12 cellular contexts compared by ENCODE assay signal in genomic region chr2:25304339-25304728, GRCh38. TPM values are rescaled to one million over a fixed set of nuclear protein-coding genes. Genes with fewer than 3 reads are reported as not detected.
DNase-seq lines count a peak whose midpoint lies in the region; ATAC-seq and TF ChIP-seq lines count a peak whose summit lies in the region.
"Had no signal": no experiment of that assay in that cellular context is flagged by ENCODE, and none has a peak within 500 bp of the region (broad histone marks: within the 10 kb centered on the region; RNA-seq: fewer than 3 reads in every experiment).

No MANE protein-coding gene starts in this region.

- H3K36me3 ChIP-seq in BLaER1 (peaks cover 22% of the 10 kb centered on the region), HEK293 (ENCODE audit: control insufficient read depth in 2 of 2, insufficient read depth in 1 of 2, low read length in 2 of 2) (peaks cover 0 to 57% of the 10 kb centered on the region in 2 experiments; a peak in 2 of 3 replicates)
- H3K36me3 ChIP-seq in naive thymus-derived CD4-positive, alpha-beta T cell (ENCODE audit: control insufficient read depth in 2 of 3, insufficient read depth in 3 of 3, low read length in 3 of 3): peaks cover 0 to 66% (median 17%) of the 10 kb centered on the region in 3 experiments
- H3K36me3 ChIP-seq: SJSA1 had no signal

- H3K27me3 Mint-ChIP-seq in activated CD8-positive, alpha-beta T cell treated with anti-CD3 and anti-CD28 coated beads for 36 hours: no peaks in the 10 kb centered on the region
- no peaks in the 10 kb centered on the region for H3K27me3 Mint-ChIP-seq in naive thymus-derived CD4-positive, alpha-beta T cell
- H3K27me3 Mint-ChIP-seq: activated naive CD4-positive, alpha-beta T cell treated with anti-CD3 and anti-CD28 coated beads, Interleukin-2, amount 10 ng/mL, durations not matched to agents 7 days and 5 days; progenitor cell of endocrine pancreas had no signal

- H3K4me3 Mint-ChIP-seq in activated CD8-positive, alpha-beta T cell treated with anti-CD3 and anti-CD28 coated beads for 36 hours: no peak overlapping the region
- H3K4me3 Mint-ChIP-seq in naive thymus-derived CD4-positive, alpha-beta T cell: peak overlapping the region in 3 of 10 donors; percentile 1 to 40 (median 7)
- H3K4me3 Mint-ChIP-seq: activated naive CD4-positive, alpha-beta T cell treated with anti-CD3 and anti-CD28 coated beads, Interleukin-2, amount 10 ng/mL, durations not matched to agents 7 days and 5 days had no signal

- peaks cover 88% of the 10 kb centered on the region for H3K4me1 Mint-ChIP-seq in activated CD8-positive, alpha-beta T cell treated with anti-CD3 and anti-CD28 coated beads for 36 hours (ENCODE audit: low read depth)
- H3K4me1 Mint-ChIP-seq in naive thymus-derived CD4-positive, alpha-beta T cell: peaks cover 36 to 76% (median 61%) of the 10 kb centered on the region in 7 donors

- H3K27ac ChIP-seq in BLaER1: peak overlapping the region; percentile 75
- H3K27ac ChIP-seq in HEK293 (ENCODE audit: extremely low read depth, low read depth, low read length): no peak overlapping the region
- peak overlapping the region; percentile 56 for H3K27ac ChIP-seq in naive thymus-derived CD4-positive, alpha-beta T cell (ENCODE audit: low read depth, low read length)
- H3K27ac ChIP-seq: SJSA1 had no signal

- H3K4me1 ChIP-seq in BLaER1 (peaks cover 90% of the 10 kb centered on the region), HEK293 (ENCODE audit: control insufficient read depth, insufficient read depth, low read length) (no peaks in the 10 kb centered on the region)
- H3K4me1 ChIP-seq in naive thymus-derived CD4-positive, alpha-beta T cell (ENCODE audit: control insufficient read depth in 2 of 2, insufficient read depth in 2 of 2, low read length in 2 of 2): peaks cover 20 to 41% of the 10 kb centered on the region in 2 donors

- H3K36me3 Mint-ChIP-seq in activated CD8-positive, alpha-beta T cell treated with anti-CD3 and anti-CD28 coated beads for 36 hours (ENCODE audit: low read depth): peaks cover 67% of the 10 kb centered on the region
- peaks cover 0 to 35% (median 5%) of the 10 kb centered on the region in 5 donors for H3K36me3 Mint-ChIP-seq in naive thymus-derived CD4-positive, alpha-beta T cell

- H3K27me3 ChIP-seq in BLaER1: no peaks in the 10 kb centered on the region
- no peaks in the 10 kb centered on the region for H3K27me3 ChIP-seq in naive thymus-derived CD4-positive, alpha-beta T cell (ENCODE audit: control insufficient read depth in 2 of 2, insufficient read depth in 2 of 2, low read length in 2 of 2)
- H3K27me3 ChIP-seq: SJSA1, upper lobe of left lung had no signal

- H3K4me3 ChIP-seq in BLaER1 (no peak overlapping the region), HEK293 (ENCODE audit: low read depth, low read length) (no peak overlapping the region)
- no peak overlapping the region for H3K4me3 ChIP-seq in naive thymus-derived CD4-positive, alpha-beta T cell (ENCODE audit: low read length)
- H3K4me3 ChIP-seq: SJSA1, upper lobe of left lung had no signal

- 0 out of 2 replicates have a peak overlapping the region, but pooled peaks have one; percentile 40 for H3K9ac ChIP-seq in BLaER1

- TF ChIP-seq CTCF in HEK293 (tag by site-specific recombination; IDR thresholded peaks at IDR 0.05): no peak
- TF ChIP-seq CTCF in activated CD8-positive, alpha-beta T cell treated with anti-CD3 and anti-CD28 coated beads for 36 hours (IDR thresholded peaks at IDR 0.05): no peak

- DNase-seq in activated CD8-positive, alpha-beta T cell treated with anti-CD3 and anti-CD28 coated beads for 36 hours: no peak
- DNase-seq in naive thymus-derived CD4-positive, alpha-beta T cell: no peak
- no peak for DNase-seq in cerebellar nuclear complex (lab: John Stamatoyannopoulos, UW)
- DNase-seq in NCI-H748 treated with DMSO at 0.1 percent for 48 hours (lab: John Stamatoyannopoulos, UW): no peak
- DNase-seq: activated naive CD4-positive, alpha-beta T cell treated with anti-CD3 and anti-CD28 coated beads, Interleukin-2, amount 10 ng/mL, durations not matched to agents 7 days and 5 days; upper lobe of left lung had no signal

- peaks cover 86% of the 10 kb centered on the region for H4K20me1 ChIP-seq in BLaER1

- H3K4me2 ChIP-seq in BLaER1: peak overlapping the region; percentile 98

- CTCF ChIA-PET in HEK293 (lab: Yijun Ruan, JAX): interaction anchor here (0.5 kb wide), 1 partner anchor 34 kb away, joined by 6 read pairs; no protein-coding TSS in a partner anchor
- CTCF ChIA-PET in activated CD8-positive, alpha-beta T cell treated with anti-CD3 and anti-CD28 coated beads for 36 hours (lab: Charles Lee): interaction anchor here (0.9 to 2.3 kb wide), 3 partner anchors 18 to 58 kb away, joined by 3 to 10 read pairs (median 5); no protein-coding TSS in a partner anchor
- CTCF ChIA-PET in naive thymus-derived CD4-positive, alpha-beta T cell (lab: Charles Lee): interaction anchor here (1.1 to 1.8 kb wide), 4 partner anchors 11 to 72 kb away, joined by 3 to 6 read pairs (median 4); no protein-coding TSS in a partner anchor

- intact Hi-C loops in activated CD8-positive, alpha-beta T cell treated with anti-CD3 and anti-CD28 coated beads for 36 hours (cut with micrococcal nuclease): no loop called here
- intact Hi-C loops in naive thymus-derived CD4-positive, alpha-beta T cell (cut with micrococcal nuclease): loop anchor here in 1 of 2 donors (5.0 kb wide), 1 partner anchor 33 kb away; no protein-coding TSS in a partner anchor

- H3K9me3 ChIP-seq in BLaER1 (no peaks in the 10 kb centered on the region), HEK293 (ENCODE audit: control insufficient read depth, insufficient read depth, low read depth, low read length) (no peaks in the 10 kb centered on the region)
- no peaks in the 10 kb centered on the region for H3K9me3 ChIP-seq in naive thymus-derived CD4-positive, alpha-beta T cell (ENCODE audit: control insufficient read depth in 2 of 3, low read length in 3 of 3)
- H3K9me3 ChIP-seq: SJSA1, upper lobe of left lung had no signal

- H3K27ac Mint-ChIP-seq in activated CD8-positive, alpha-beta T cell treated with anti-CD3 and anti-CD28 coated beads for 36 hours: peak overlapping the region; percentile 23
- peak overlapping the region in 8 of 9 donors; percentile 77 to 92 (median 84) for H3K27ac Mint-ChIP-seq in naive thymus-derived CD4-positive, alpha-beta T cell
- H3K27ac Mint-ChIP-seq: activated naive CD4-positive, alpha-beta T cell treated with anti-CD3 and anti-CD28 coated beads, Interleukin-2, amount 10 ng/mL, durations not matched to agents 7 days and 5 days; progenitor cell of endocrine pancreas had no signal

- H3K9me3 Mint-ChIP-seq in activated CD8-positive, alpha-beta T cell treated with anti-CD3 and anti-CD28 coated beads for 36 hours: no peaks in the 10 kb centered on the region
- H3K9me3 Mint-ChIP-seq in naive thymus-derived CD4-positive, alpha-beta T cell: no peaks in the 10 kb centered on the region
- H3K9me3 Mint-ChIP-seq: activated naive CD4-positive, alpha-beta T cell treated with anti-CD3 and anti-CD28 coated beads, Interleukin-2, amount 10 ng/mL, durations not matched to agents 7 days and 5 days had no signal

- no peak for ATAC-seq in activated CD8-positive, alpha-beta T cell treated with anti-CD3 and anti-CD28 coated beads for 36 hours
- no peak for ATAC-seq in naive thymus-derived CD4-positive, alpha-beta T cell
- ATAC-seq in HG02938 (IDR thresholded peaks at IDR 0.05; ENCODE audit: unreplicated experiment) (no peak), HG02870 (IDR thresholded peaks at IDR 0.05; ENCODE audit: unreplicated experiment) (no peak)

- POLR2A ChIA-PET in HEK293 (lab: Yijun Ruan, JAX): no interaction called here
- POLR2A ChIA-PET in activated CD8-positive, alpha-beta T cell treated with anti-CD3 and anti-CD28 coated beads for 36 hours (lab: Charles Lee): interaction anchor here (1.1 to 5.0 kb wide), 4 partner anchors 9 to 73 kb away, joined by 3 to 54 read pairs (median 13); no protein-coding TSS in a partner anchor
- POLR2A ChIA-PET in naive thymus-derived CD4-positive, alpha-beta T cell (lab: Charles Lee): interaction anchor here (0.7 to 3.3 kb wide), 4 partner anchors 10 to 32 kb away, joined by 3 to 19 read pairs (median 4); no protein-coding TSS in a partner anchor

TF ChIP-seq in HEK293, 187 proteins besides CTCF, POLR2A, EP300 and RAD21 (continues in another document):
- no peak for TF ChIP-seq AEBP2 (tag by site-specific recombination; IDR thresholded peaks at IDR 0.05; ENCODE audit: borderline replicate concordance)
- TF ChIP-seq EGR2 (tag by site-specific recombination; IDR thresholded peaks at IDR 0.05; ENCODE audit: low read depth): peak; percentile 87
- TF ChIP-seq, protein P1, sequence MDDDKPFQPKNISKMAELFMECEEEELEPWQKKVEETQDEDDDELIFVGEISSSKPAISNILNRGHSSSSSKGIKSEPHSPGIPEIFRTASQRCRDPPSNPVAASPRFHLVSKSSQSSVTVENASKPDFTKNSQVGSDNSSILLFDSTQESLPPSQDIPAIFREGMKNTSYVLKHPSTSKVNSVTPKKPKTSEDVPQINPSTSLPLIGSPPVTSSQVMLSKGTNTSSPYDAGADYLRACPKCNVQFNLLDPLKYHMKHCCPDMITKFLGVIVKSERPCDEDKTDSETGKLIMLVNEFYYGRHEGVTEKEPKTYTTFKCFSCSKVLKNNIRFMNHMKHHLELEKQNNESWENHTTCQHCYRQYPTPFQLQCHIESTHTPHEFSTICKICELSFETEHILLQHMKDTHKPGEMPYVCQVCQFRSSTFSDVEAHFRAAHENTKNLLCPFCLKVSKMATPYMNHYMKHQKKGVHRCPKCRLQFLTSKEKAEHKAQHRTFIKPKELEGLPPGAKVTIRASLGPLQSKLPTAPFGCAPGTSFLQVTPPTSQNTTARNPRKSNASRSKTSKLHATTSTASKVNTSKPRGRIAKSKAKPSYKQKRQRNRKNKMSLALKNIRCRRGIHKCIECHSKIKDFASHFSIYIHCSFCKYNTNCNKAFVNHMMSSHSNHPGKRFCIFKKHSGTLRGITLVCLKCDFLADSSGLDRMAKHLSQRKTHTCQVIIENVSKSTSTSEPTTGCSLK (tag by site-specific recombination; IDR thresholded peaks at IDR 0.05): no peak
- TF ChIP-seq ZFHX2 (tag by site-specific recombination; conservative IDR thresholded peaks at IDR 0.05): peak; percentile 81
- no peak for TF ChIP-seq KLF8 (tag by site-specific recombination; IDR thresholded peaks at IDR 0.05)

RNA-seq across cellular contexts. Expression of gene DNMT3A, which starts 37.4 kb away (rescaled TPM):
- 10 to 100 TPM; 84.8 to 97.8 TPM for total RNA-seq in activated CD8-positive, alpha-beta T cell treated with anti-CD3 and anti-CD28 coated beads for 36 hours
- 100 to 1,000 TPM in 3 of 5 experiments, 10 to 100 TPM in 2; 78.9 to 117 (median 106) TPM for total RNA-seq in naive thymus-derived CD4-positive, alpha-beta T cell
- 10 to 100 TPM; 19.4 to 29.0 TPM for polyA plus RNA-seq in naive thymus-derived CD4-positive, alpha-beta T cell
